13 cellular contexts compared by ENCODE assay signal in the genomic region with DNA sequence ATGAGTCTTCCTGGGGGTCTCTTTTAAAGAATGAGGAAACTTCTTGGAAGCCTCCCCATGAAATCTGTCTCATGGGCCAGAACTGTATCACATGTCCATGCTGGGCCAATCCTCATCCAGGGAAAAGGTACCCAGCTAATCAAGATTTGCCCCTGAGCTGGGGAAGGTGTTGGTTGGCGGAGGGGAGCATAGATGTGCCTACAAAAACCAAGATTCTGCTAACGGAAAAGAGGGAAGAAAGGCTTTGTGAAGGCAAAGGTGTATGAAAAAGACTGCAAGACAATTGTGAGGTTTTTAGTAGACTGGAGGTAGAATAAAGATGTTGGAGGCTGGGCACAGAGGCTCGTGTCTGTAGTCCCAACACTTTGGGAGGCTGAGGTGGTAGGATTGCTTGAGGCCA. TPM values are rescaled to one million over a fixed set of nuclear protein-coding genes. Genes with fewer than 3 reads are reported as not detected.
DNase-seq lines count a peak whose midpoint lies in the region; ATAC-seq and TF ChIP-seq lines count a peak whose summit lies in the region.
"Had no signal": no experiment of that assay in that cellular context is flagged by ENCODE, and none has a peak within 500 bp of the region (broad histone marks: within the 10 kb centered on the region; RNA-seq: fewer than 3 reads in every experiment).

No MANE protein-coding gene starts in this region.

- H2AK5ac ChIP-seq in H9 (ENCODE audit: insufficient read length, low read length), result no peak overlapping the region

- H3K79me1 ChIP-seq in H9 (ENCODE audit: insufficient read depth, low read depth, low read length, poor library complexity, severe bottlenecking), result no peaks in the 10 kb centered on the region

- no peak overlapping the region for H3K18ac ChIP-seq in H9 (ENCODE audit: insufficient read length, low read depth, low read length)

- no peak overlapping the region for H2BK12ac ChIP-seq in H9 (ENCODE audit: insufficient read length, low read depth, low read length)

- H3K79me2 ChIP-seq in H9 (ENCODE audit: insufficient read depth, low read length), result no peaks in the 10 kb centered on the region

- no peaks in the 10 kb centered on the region for H3K27me3 ChIP-seq in H9 (ENCODE audit: insufficient read depth, low read length)
- H3K27me3 ChIP-seq: BLaER1 treated with 17β-estradiol and CSF1 and Interleukin-3, amounts not matched to agents 10 nM and 100 nM had no signal

- no peak overlapping the region for H3K4me2 ChIP-seq in H9 (ENCODE audit: insufficient read depth, insufficient read length, low read length)
- H3K4me2 ChIP-seq: BLaER1 treated with 17β-estradiol and CSF1 and Interleukin-3, amounts not matched to agents 10 nM and 100 nM had no signal

- peaks cover 10% of the 10 kb centered on the region for H3K9me3 Mint-ChIP-seq in activated naive CD4-positive, alpha-beta T cell treated with anti-CD3 and anti-CD28 coated beads, Interleukin-2, amount 10 ng/mL, durations not matched to agents 7 days and 5 days
- H3K9me3 Mint-ChIP-seq in WTC11 (no peaks in the 10 kb centered on the region), H9 (no peaks in the 10 kb centered on the region)
- H3K9me3 Mint-ChIP-seq in activated T-cell treated with anti-CD3 and anti-CD28 coated beads, Interleukin-2, amount 50 U/mL, for 4 hours, result peaks cover 13% of the 10 kb centered on the region

- TF ChIP-seq CTCF in WTC11 (IDR thresholded peaks at IDR 0.05) (no peak), H9 (conservative IDR thresholded peaks at IDR 0.05) (no peak)

- no peaks in the 10 kb centered on the region for H3K23me2 ChIP-seq in H9 (ENCODE audit: insufficient read length, low read depth, low read length, poor library complexity, severe bottlenecking)

- H2BK15ac ChIP-seq in H9 (ENCODE audit: low read depth, low read length), result no peak overlapping the region

- ATAC-seq in WTC11, result no peak
- ATAC-seq in activated T-cell treated with anti-CD3 and anti-CD28 coated beads, Interleukin-2, amount 50 U/mL, for 4 hours, result no peak
- ATAC-seq: CD8-positive, alpha-beta T cell had no signal

- peaks cover 34% of the 10 kb centered on the region for H3K4me1 Mint-ChIP-seq in activated naive CD4-positive, alpha-beta T cell treated with anti-CD3 and anti-CD28 coated beads, Interleukin-2, amount 10 ng/mL, durations not matched to agents 7 days and 5 days
- H3K4me1 Mint-ChIP-seq in WTC11 (peaks cover 5% of the 10 kb centered on the region; the same call in 1 of the 2 replicates), H9 (peaks cover 0 to 3% of the 10 kb centered on the region in 2 experiments; a peak in 1 of 4 replicates)
- peaks cover 1% of the 10 kb centered on the region for H3K4me1 Mint-ChIP-seq in activated T-cell treated with anti-CD3 and anti-CD28 coated beads, Interleukin-2, amount 50 U/mL, for 4 hours (ENCODE audit: low read depth)
- H3K4me1 Mint-ChIP-seq: B cell had no signal

- no peak overlapping the region for H3K56ac ChIP-seq in H9 (ENCODE audit: insufficient read length, low read depth, low read length)

- CTCF ChIA-PET in activated naive CD4-positive, alpha-beta T cell treated with anti-CD3 and anti-CD28 coated beads, Interleukin-2, amount 10 ng/mL, durations not matched to agents 7 days and 5 days (lab: Charles Lee), result no interaction called here
- CTCF ChIA-PET in WTC11 (lab: Charles Lee), result interaction anchor here (0.7 to 0.9 kb wide), 2 partner anchors 21 to 397 kb away, joined by 3 to 5 read pairs; no protein-coding TSS in a partner anchor

- H3K9ac ChIP-seq in H9 (ENCODE audit: extremely low read depth, insufficient read length, low read length), result no peak overlapping the region
- H3K9ac ChIP-seq: BLaER1 treated with 17β-estradiol and CSF1 and Interleukin-3, amounts not matched to agents 10 nM and 100 nM had no signal

- no peaks in the 10 kb centered on the region for H4K20me1 ChIP-seq in H9 (ENCODE audit: control insufficient read depth, insufficient read depth, insufficient read length)
- H4K20me1 ChIP-seq: BLaER1 treated with 17β-estradiol and CSF1 and Interleukin-3, amounts not matched to agents 10 nM and 100 nM had no signal

- H3K36me3 Mint-ChIP-seq in activated naive CD4-positive, alpha-beta T cell treated with anti-CD3 and anti-CD28 coated beads, Interleukin-2, amount 10 ng/mL, durations not matched to agents 7 days and 5 days, result peaks cover 20% of the 10 kb centered on the region
- H3K36me3 Mint-ChIP-seq in WTC11 (no peaks in the 10 kb centered on the region), H9 (ENCODE audit: insufficient read depth in 1 of 3, low read depth in 3 of 3) (no peaks in the 10 kb centered on the region; a peak in 1 of 7 replicates)
- peaks cover 1% of the 10 kb centered on the region for H3K36me3 Mint-ChIP-seq in activated T-cell treated with anti-CD3 and anti-CD28 coated beads, Interleukin-2, amount 50 U/mL, for 4 hours (ENCODE audit: insufficient read depth)

- H2BK20ac ChIP-seq in H9 (ENCODE audit: low read depth, low read length, poor library complexity, severe bottlenecking), result no peak overlapping the region

- no peak overlapping the region for H4K5ac ChIP-seq in H9 (ENCODE audit: insufficient read length, low read depth, low read length)

- H3K23ac ChIP-seq in H9 (ENCODE audit: insufficient read length, low read depth, low read length), result no peak overlapping the region

- no peak overlapping the region for H4K91ac ChIP-seq in H9 (ENCODE audit: insufficient read length, low read depth, low read length)

- H3T11ph ChIP-seq in H9 (ENCODE audit: low read length), result no peak overlapping the region

- H3K14ac ChIP-seq in H9 (ENCODE audit: insufficient read depth, low read length), result no peak overlapping the region

- H2AFZ ChIP-seq in H9 (ENCODE audit: low read length), result no peak overlapping the region

- no peak for DNase-seq in activated naive CD4-positive, alpha-beta T cell treated with anti-CD3 and anti-CD28 coated beads, Interleukin-2, amount 10 ng/mL, durations not matched to agents 7 days and 5 days
- DNase-seq in activated naive CD4-positive, alpha-beta T cell treated with anti-CD3 and anti-CD28 coated beads, Interleukin-2, amount 50 U/mL, for 16 hours, result no peak
- DNase-seq in WTC11 (ENCODE audit: low spot score) (no peak), mesenteric fat pad (ENCODE audit: low spot score) (peak; percentile 53), H9 (no peak)
- no peak for DNase-seq in activated T-cell treated with anti-CD3 and anti-CD28 coated beads, Interleukin-2, amount 50 U/mL, for 4 hours
- DNase-seq: Calu3; CD8-positive, alpha-beta T cell; DND-41; EL had no signal

- no peak overlapping the region for H3K27ac ChIP-seq in H9 (ENCODE audit: insufficient read length, low read depth, low read length)
- H3K27ac ChIP-seq: BLaER1 treated with 17β-estradiol and CSF1 and Interleukin-3, amounts not matched to agents 10 nM and 100 nM had no signal

- no peak overlapping the region for H3K4me3 Mint-ChIP-seq in activated naive CD4-positive, alpha-beta T cell treated with anti-CD3 and anti-CD28 coated beads, Interleukin-2, amount 10 ng/mL, durations not matched to agents 7 days and 5 days
- H3K4me3 Mint-ChIP-seq in WTC11, result no peak overlapping the region
- no peak overlapping the region for H3K4me3 Mint-ChIP-seq in H9
- no peak overlapping the region for H3K4me3 Mint-ChIP-seq in activated T-cell treated with anti-CD3 and anti-CD28 coated beads, Interleukin-2, amount 50 U/mL, for 4 hours
- H3K4me3 Mint-ChIP-seq: B cell; CD8-positive, alpha-beta T cell had no signal

- H2BK120ac ChIP-seq in H9 (ENCODE audit: low read depth, low read length, poor library complexity, severe bottlenecking), result no peak overlapping the region

- H3K9me3 ChIP-seq in H9 (ENCODE audit: control insufficient read depth, low read depth, low read length), result no peaks in the 10 kb centered on the region
- H3K9me3 ChIP-seq: HAP-1 had no signal

- no peak overlapping the region for H3K4ac ChIP-seq in H9 (ENCODE audit: low read depth, low read length)

- POLR2A ChIA-PET in WTC11 (lab: Charles Lee), result interaction anchor here (0.6 kb wide), 1 partner anchor 16 kb away, joined by 3 read pairs; no protein-coding TSS in a partner anchor

- no CpG with 5 or more reads among the region's 3 CpGs for WGBS in H9 (ENCODE audit: extremely low coverage, insufficient read length, low lambda C conversion rate)

- no peak overlapping the region for H4K8ac ChIP-seq in H9 (replicated peaks; ENCODE audit: insufficient read length, low read depth, low read length)

- no peaks in the 10 kb centered on the region for H3K4me1 ChIP-seq in H9 (ENCODE audit: insufficient read depth, low read length)

- no peaks in the 10 kb centered on the region for H3K27me3 Mint-ChIP-seq in activated naive CD4-positive, alpha-beta T cell treated with anti-CD3 and anti-CD28 coated beads, Interleukin-2, amount 10 ng/mL, durations not matched to agents 7 days and 5 days
- H3K27me3 Mint-ChIP-seq in WTC11 (ENCODE audit: low read depth), result no peaks in the 10 kb centered on the region
- H3K27me3 Mint-ChIP-seq in H9 (ENCODE audit: low read depth), result no peaks in the 10 kb centered on the region
- H3K27me3 Mint-ChIP-seq in activated T-cell treated with anti-CD3 and anti-CD28 coated beads, Interleukin-2, amount 50 U/mL, for 4 hours (ENCODE audit: low read depth), result no peaks in the 10 kb centered on the region
- H3K27me3 Mint-ChIP-seq: B cell had no signal

- H3K27ac Mint-ChIP-seq in activated naive CD4-positive, alpha-beta T cell treated with anti-CD3 and anti-CD28 coated beads, Interleukin-2, amount 10 ng/mL, durations not matched to agents 7 days and 5 days, result peak overlapping the region; percentile 49
- H3K27ac Mint-ChIP-seq in WTC11 (peak overlapping the region; percentile 6; the same call in 1 of the 2 replicates), H9 (peak overlapping the region in 1 of 3 experiments; percentile 27; a peak in 1 of 7 replicates)
- H3K27ac Mint-ChIP-seq: B cell; CD8-positive, alpha-beta T cell had no signal

- H2BK5ac ChIP-seq in H9 (ENCODE audit: insufficient read length, low read length), result no peak overlapping the region

TF ChIP-seq in WTC11, 78 proteins besides CTCF, POLR2A, EP300 and RAD21 (continues in another document):
- no peak for TF ChIP-seq ZNF232 (CRISPR knock-in tag; IDR thresholded peaks at IDR 0.05)

RNA-seq across cellular contexts. Expression of a gene that starts 18.5 kb away (rescaled TPM):
- total RNA-seq in WTC11 (2021), result 29.9 to 40.5 TPM (median 34.8 TPM) in 3 replicates
- 1.8 TPM for total RNA-seq in mesenteric fat pad
- 41.3 and 43.4 TPM in 2 replicates for total RNA-seq in H9 (2021)
- total RNA-seq in activated T-cell treated with anti-CD3 and anti-CD28 coated beads, Interleukin-2, amount 50 U/mL, for 4 hours, result 10 to 100 TPM; 21.4 to 25.6 (median 23.5) TPM
